ENCODE assay signal across 1 cellular context in genomic region chr1:21657456-21658190, GRCh38.
TF ChIP-seq lines count a peak whose summit lies in the region.

No MANE protein-coding gene starts in this region.

TF ChIP-seq in HepG2, 621 proteins besides CTCF, POLR2A, EP300 and RAD21:
- TF ChIP-seq ZNF597 (CRISPR knock-in tag; IDR thresholded peaks at IDR 0.05) (no peak), NR0B2 (CRISPR knock-in tag; IDR thresholded peaks at IDR 0.05) (no peak), MTF1 (CRISPR knock-in tag; IDR thresholded peaks at IDR 0.05) (no peak), ZBTB40 (IDR thresholded peaks at IDR 0.05) (no peak), ZBTB40 (CRISPR knock-in tag; IDR thresholded peaks at IDR 0.05) (no peak), ZNF639 (CRISPR knock-in tag; conservative IDR thresholded peaks at IDR 0.05) (no peak), SAP130 (CRISPR knock-in tag; IDR thresholded peaks at IDR 0.05; ENCODE audit: low read depth) (no peak), ZNF737 (CRISPR knock-in tag; IDR thresholded peaks at IDR 0.05; ENCODE audit: borderline replicate concordance) (no peak)
